In genomic region chr3:197520311-197521276, GRCh38 we compare ENCODE assay signal across 1 cellular context.
TF ChIP-seq lines count a peak whose summit lies in the region.

No MANE protein-coding gene starts in this region.

TF ChIP-seq in HepG2, 621 proteins besides CTCF, POLR2A, EP300 and RAD21 (continued from another document and continues in another):
- TF ChIP-seq CSRNP1 (CRISPR knock-in tag; IDR thresholded peaks at IDR 0.05): peak; percentile 74; the same call in 1 of the 2 replicates
- TF ChIP-seq BHLHE40 (IDR thresholded peaks at IDR 0.05; ENCODE audit: low read length): 0 out of 2 replicates have a peak, but pooled peaks have one; percentile 4
- TF ChIP-seq ZNF580 (CRISPR knock-in tag; IDR thresholded peaks at IDR 0.05; ENCODE audit: borderline replicate concordance, low read depth): no peak; the same call in 1 of the 2 replicates
- TF ChIP-seq ZNF251 (CRISPR knock-in tag; IDR thresholded peaks at IDR 0.05): no peak
- peak; percentile 79 for TF ChIP-seq U2AF1 (optimal IDR thresholded peaks at IDR 0.05; ENCODE audit: low read depth, low read length)
- no peak for TF ChIP-seq SNAPC4 (CRISPR knock-in tag; IDR thresholded peaks at IDR 0.05)
- peak; percentile 99 for TF ChIP-seq HNF1B (CRISPR knock-in tag; IDR thresholded peaks at IDR 0.05)
- TF ChIP-seq REPIN1 (CRISPR knock-in tag; IDR thresholded peaks at IDR 0.05; ENCODE audit: borderline replicate concordance, low read depth): peak; percentile 70; the same call in 1 of the 2 replicates
- TF ChIP-seq POLR2G (IDR thresholded peaks at IDR 0.05; ENCODE audit: low read depth, low read length): peak; percentile 90
- no peak for TF ChIP-seq KLF15 (CRISPR knock-in tag; IDR thresholded peaks at IDR 0.05; ENCODE audit: borderline replicate concordance)
- no peak for TF ChIP-seq PAWR (CRISPR knock-in tag; IDR thresholded peaks at IDR 0.05; ENCODE audit: borderline replicate concordance)
- no peak for TF ChIP-seq YY1 (IDR thresholded peaks at IDR 0.05; ENCODE audit: insufficient read depth, insufficient replicate concordance, low read depth, low read length)
- peak; percentile 48; the same call in 1 of the 2 replicates for TF ChIP-seq GMEB1 (CRISPR knock-in tag; IDR thresholded peaks at IDR 0.05; ENCODE audit: borderline replicate concordance)
- 0 out of 2 replicates have a peak, but pooled peaks have one; percentile 19 for TF ChIP-seq ZNF607 (CRISPR knock-in tag; IDR thresholded peaks at IDR 0.05; ENCODE audit: borderline replicate concordance)
- TF ChIP-seq ZNF879 (CRISPR knock-in tag; IDR thresholded peaks at IDR 0.05): no peak
- TF ChIP-seq HNRNPL (IDR thresholded peaks at IDR 0.05; ENCODE audit: low read depth, low read length): no peak
- no peak for TF ChIP-seq HMGA1 (CRISPR knock-in tag; conservative IDR thresholded peaks at IDR 0.05)
- no peak for TF ChIP-seq DPF2 (CRISPR knock-in tag; IDR thresholded peaks at IDR 0.05; ENCODE audit: borderline replicate concordance, low read depth)
- TF ChIP-seq TFDP1 (CRISPR knock-in tag; IDR thresholded peaks at IDR 0.05; ENCODE audit: borderline replicate concordance): no peak; the same call in 1 of the 2 replicates
- no peak for TF ChIP-seq ZFP36 (IDR thresholded peaks at IDR 0.05; ENCODE audit: borderline replicate concordance, low read depth, low read length, partially characterized antibody)
- TF ChIP-seq HDAC6 (IDR thresholded peaks at IDR 0.05; ENCODE audit: low read depth, low read length): no peak
- peak; percentile 11; the same call in 1 of the 2 replicates for TF ChIP-seq SIX4 (CRISPR knock-in tag; IDR thresholded peaks at IDR 0.05)
- no peak for TF ChIP-seq ZNF619 (CRISPR knock-in tag; IDR thresholded peaks at IDR 0.05)
- no peak for TF ChIP-seq TCF12 (IDR thresholded peaks at IDR 0.05)
- no peak for TF ChIP-seq TCF12 (CRISPR knock-in tag; IDR thresholded peaks at IDR 0.05)
- no peak for TF ChIP-seq ZNF503 (CRISPR knock-in tag; IDR thresholded peaks at IDR 0.05)
- no peak for TF ChIP-seq SIN3B (IDR thresholded peaks at IDR 0.05; ENCODE audit: low read length)
- no peak; the same call in 1 of the 2 replicates for TF ChIP-seq MYNN (CRISPR knock-in tag; IDR thresholded peaks at IDR 0.05; ENCODE audit: low read depth)
- TF ChIP-seq HDAC1 (CRISPR knock-in tag; IDR thresholded peaks at IDR 0.05): 0 out of 2 replicates have a peak, but pooled peaks have one; percentile 33
- no peak for TF ChIP-seq TCF7 (IDR thresholded peaks at IDR 0.05; ENCODE audit: low read depth)
- no peak for TF ChIP-seq CEBPZ (IDR thresholded peaks at IDR 0.05; ENCODE audit: low read length)
- no peak for TF ChIP-seq ZFP41 (CRISPR knock-in tag; IDR thresholded peaks at IDR 0.05; ENCODE audit: borderline replicate concordance)
- TF ChIP-seq NFKB2 (CRISPR knock-in tag; IDR thresholded peaks at IDR 0.05; ENCODE audit: borderline replicate concordance): peak; percentile 33; the same call in 1 of the 2 replicates
- no peak for TF ChIP-seq REXO4 (CRISPR knock-in tag; IDR thresholded peaks at IDR 0.05; ENCODE audit: borderline replicate concordance)
- no peak for TF ChIP-seq LCORL (IDR thresholded peaks at IDR 0.05)
- peak; percentile 63 for TF ChIP-seq LCORL (CRISPR knock-in tag; IDR thresholded peaks at IDR 0.05)
- peak; percentile 68; the same call in 1 of the 2 replicates for TF ChIP-seq ZFP91 (CRISPR knock-in tag; IDR thresholded peaks at IDR 0.05; ENCODE audit: borderline replicate concordance)
- TF ChIP-seq SNRNP70 (IDR thresholded peaks at IDR 0.05; ENCODE audit: low read depth, low read length): no peak
- no peak for TF ChIP-seq RFX1 (IDR thresholded peaks at IDR 0.05)
- peak; percentile 4; the same call in 1 of the 2 replicates for TF ChIP-seq ZNF629 (CRISPR knock-in tag; conservative IDR thresholded peaks at IDR 0.05)
- TF ChIP-seq GLMP (CRISPR knock-in tag; IDR thresholded peaks at IDR 0.05; ENCODE audit: borderline replicate concordance): no peak
- TF ChIP-seq HHEX (CRISPR knock-in tag; IDR thresholded peaks at IDR 0.05): no peak
- peak; percentile 93 for TF ChIP-seq ZNF768 (CRISPR knock-in tag; IDR thresholded peaks at IDR 0.05)
